ENCODE assay signal across 34 cellular contexts in the genomic region with DNA sequence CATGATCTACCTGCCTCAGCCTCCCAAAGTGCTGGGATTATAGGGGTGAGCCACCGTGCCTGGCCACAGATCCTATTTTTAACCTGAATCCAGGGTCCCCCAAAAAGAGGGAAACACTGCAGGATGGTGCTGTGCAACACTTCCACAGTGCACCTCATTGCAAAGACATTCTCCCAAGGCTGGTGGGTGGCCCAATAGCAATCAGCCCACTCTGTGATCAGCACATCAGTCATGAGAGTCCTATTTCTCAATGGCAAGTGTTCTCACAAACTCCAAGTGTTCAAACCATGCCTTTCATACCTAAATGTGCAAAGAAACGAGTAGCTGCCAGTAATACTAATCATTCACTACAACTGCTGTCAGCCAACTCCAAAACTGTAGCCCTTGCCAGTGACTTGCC.
"Had no signal": no experiment of that assay in that cellular context is flagged by ENCODE, and none has a peak within 500 bp of the region (broad histone marks: within the 10 kb centered on the region; RNA-seq: fewer than 3 reads in every experiment).

No MANE protein-coding gene starts in this region.

- H3K36me3 ChIP-seq: MG63 had no signal

- H3K9me3 ChIP-seq: MG63 had no signal

- H3K27me3 ChIP-seq: MG63 had no signal

- DNase-seq: Karpas-422, Kasumi-1, MG63, MM.1S, MV-4-11, NCI-H1048, NCI-H1092, NCI-H1092 treated with DMSO at 0.1 percent for 48 hours, NCI-H1105, NCI-H1105 treated with DMSO at 0.1 percent for 48 hours, NCI-H1417, NCI-H1417 treated with DMSO at 0.1 percent for 48 hours, NCI-H1436, NCI-H1436 treated with DMSO at 0.1 percent for 48 hours, NCI-H146, NCI-H1694, NCI-H1694 treated with DMSO at 0.1 percent for 48 hours, NCI-H187, NCI-H1930, NCI-H2029, NCI-H2029 treated with DMSO at 0.1 percent for 48 hours, NCI-H2081, NCI-H2081 treated with DMSO at 0.1 percent for 48 hours, NCI-H2107, NCI-H2171, NCI-H2171 treated with DMSO at 0.1 percent for 48 hours, NCI-H2227 treated with DMSO at 0.1 percent for 48 hours, NCI-H226, NCI-H345, NCI-H446, NCI-H446 treated with DMSO at 0.1 percent for 48 hours, NCI-H510A, NCI-H510A treated with DMSO at 0.1 percent for 48 hours had no signal

- H3K27ac ChIP-seq: KMS-11 had no signal

- H3K9ac ChIP-seq: KMS-11 had no signal

- H3K4me2 ChIP-seq: KMS-11 had no signal

- H3K4me3 ChIP-seq: MG63 had no signal
